Comparison of ENCODE assay signal across 19 cellular contexts in the genomic region with DNA sequence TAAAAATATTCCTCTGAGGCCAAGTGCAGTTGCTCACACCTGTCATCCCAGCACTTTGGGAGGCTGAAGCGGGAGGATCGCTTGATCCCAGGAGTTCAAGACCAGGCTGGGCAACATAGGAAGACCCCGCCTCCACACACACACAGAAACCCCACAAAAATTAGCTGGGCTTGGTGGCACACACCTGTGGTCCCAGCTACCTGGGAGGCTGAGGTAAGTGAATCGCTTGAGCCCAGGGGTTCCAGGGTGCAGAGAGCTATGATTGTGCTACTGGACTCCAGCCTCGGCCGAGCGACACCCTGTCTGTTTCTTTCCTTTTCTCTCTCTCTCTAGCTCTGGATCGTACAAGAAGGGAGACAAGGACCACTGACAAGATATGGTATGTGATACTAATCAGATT. TPM values are rescaled to one million over a fixed set of nuclear protein-coding genes. Genes with fewer than 3 reads are reported as not detected.
DNase-seq lines count a peak whose midpoint lies in the region; ATAC-seq and TF ChIP-seq lines count a peak whose summit lies in the region.
"Had no signal": no experiment of that assay in that cellular context is flagged by ENCODE, and none has a peak within 500 bp of the region (broad histone marks: within the 10 kb centered on the region; RNA-seq: fewer than 3 reads in every experiment).

No MANE protein-coding gene starts in this region.

- H3K79me1 ChIP-seq in mesendoderm (ENCODE audit: low read length), result no peaks in the 10 kb centered on the region

- H3K56ac ChIP-seq in mesendoderm (ENCODE audit: low read length), result peak overlapping the region; percentile 74

- peak overlapping the region; percentile 63 for H3K9ac ChIP-seq in mesendoderm (ENCODE audit: low read length)

- H2BK5ac ChIP-seq in mesendoderm (ENCODE audit: low read length), result no peak overlapping the region

- H2AK5ac ChIP-seq in mesendoderm (ENCODE audit: low read length), result no peak overlapping the region

- peaks cover 37% of the 10 kb centered on the region for H3K4me1 Mint-ChIP-seq in type B pancreatic cell (ENCODE audit: unreplicated experiment)

- H3K4ac ChIP-seq in mesendoderm (ENCODE audit: low read depth, low read length), result no peak overlapping the region

- TF ChIP-seq CTCF in cardiac muscle cell (IDR thresholded peaks at IDR 0.05; ENCODE audit: low read depth, low read length) (no peak), brain microvascular endothelial cell (IDR thresholded peaks at IDR 0.05; ENCODE audit: low read depth, low read length, missing control alignments) (no peak), type B pancreatic cell (conservative IDR thresholded peaks at IDR 0.05) (no peak)

- in situ Hi-C loops in brain microvascular endothelial cell (cut with HindIII; ENCODE audit: low pct_ligation_motif_present, low sequenced_read_pairs), result no loop called here

- H3K27ac ChIP-seq in cardiac muscle cell (peak overlapping the region; percentile 69), right cardiac atrium (ENCODE audit: low read length) (no peak overlapping the region), brain microvascular endothelial cell (no peak overlapping the region), mesendoderm (ENCODE audit: low read depth, low read length) (no peak overlapping the region)
- H3K27ac ChIP-seq: gastrocnemius medialis, ovary had no signal

- no peak overlapping the region for H3K4me3 ChIP-seq in cardiac muscle cell
- H3K4me3 ChIP-seq in right cardiac atrium (ENCODE audit: low read length), result no peak overlapping the region
- H3K4me3 ChIP-seq in brain microvascular endothelial cell (ENCODE audit: low read depth, low read length), result peak overlapping the region; percentile 7
- H3K4me3 ChIP-seq in mesendoderm (ENCODE audit: low read length), result no peak overlapping the region
- H3K4me3 ChIP-seq: gastrocnemius medialis, ovary, uterus had no signal

- H3K9me3 Mint-ChIP-seq in type B pancreatic cell, result no peaks in the 10 kb centered on the region
- H3K9me3 Mint-ChIP-seq: activated B cell treated with CpG ODN at 0.5 μM for 24 hours; central memory CD8-positive, alpha-beta T cell had no signal

- peaks cover 15% of the 10 kb centered on the region for H3K4me1 ChIP-seq in cardiac muscle cell (ENCODE audit: low read depth)
- no peaks in the 10 kb centered on the region for H3K4me1 ChIP-seq in right cardiac atrium (ENCODE audit: control insufficient read depth, insufficient read depth, low read length)
- peaks cover 5% of the 10 kb centered on the region for H3K4me1 ChIP-seq in mesendoderm (ENCODE audit: control insufficient read depth, low read depth, low read length)

- H3K18ac ChIP-seq in mesendoderm (ENCODE audit: low read length), result no peak overlapping the region

- peaks cover 8% of the 10 kb centered on the region for H3K36me3 ChIP-seq in cardiac muscle cell
- H3K36me3 ChIP-seq in brain microvascular endothelial cell (replicated peaks), result peaks cover 12% of the 10 kb centered on the region
- H3K36me3 ChIP-seq in mesendoderm (ENCODE audit: control insufficient read depth, insufficient read depth, low read length), result no peaks in the 10 kb centered on the region
- H3K36me3 ChIP-seq: ovary, uterus had no signal

- peak overlapping the region; percentile 93 for H4K5ac ChIP-seq in mesendoderm (ENCODE audit: low read length)

- DNase-seq in cardiac muscle cell (ENCODE audit: low read depth in 1 of 2, low spot score in 1 of 2), result no peak
- no peak for DNase-seq in right cardiac atrium
- DNase-seq in brain microvascular endothelial cell, result no peak
- DNase-seq in mesendoderm, result no peak
- DNase-seq in type B pancreatic cell (ENCODE audit: extremely low spot score, unreplicated experiment), result no peak
- DNase-seq in middle frontal gyrus (ENCODE audit: extremely low spot score, low spot score), result no peak
- DNase-seq in GM19240 (ENCODE audit: insufficient read length, low spot score), result no peak
- DNase-seq: activated B cell treated with CpG ODN at 0.5 μM for 24 hours; activated naive CD4-positive, alpha-beta T cell; COR-L47; gastrocnemius medialis; GF-D8; NCI-H1048; NCI-H774; ovary; stimulated activated naive CD8-positive, alpha-beta T cell treated with anti-CD3 and anti-CD28 coated beads, Interleukin-15, Interleukin-2, amounts not matched to agents 100 U/mL and 50 U/mL, for 24 hours; uterus had no signal

- no peak overlapping the region for H4K8ac ChIP-seq in mesendoderm (ENCODE audit: low read depth, low read length)

- no peak for ATAC-seq in right cardiac atrium
- ATAC-seq in GM19395 (IDR thresholded peaks at IDR 0.05; ENCODE audit: unreplicated experiment), result no peak
- ATAC-seq: gastrocnemius medialis; stimulated activated naive CD8-positive, alpha-beta T cell treated with anti-CD3 and anti-CD28 coated beads, Interleukin-15, Interleukin-2, amounts not matched to agents 100 U/mL and 50 U/mL, for 24 hours had no signal

- no peak overlapping the region for H2BK15ac ChIP-seq in mesendoderm (replicated peaks; ENCODE audit: low read depth)

- H3K27me3 Mint-ChIP-seq in type B pancreatic cell, result no peaks in the 10 kb centered on the region
- H3K27me3 Mint-ChIP-seq: activated B cell treated with CpG ODN at 0.5 μM for 24 hours; central memory CD8-positive, alpha-beta T cell had no signal

- H3K9me3 ChIP-seq in cardiac muscle cell (ENCODE audit: low read depth) (no peaks in the 10 kb centered on the region), right cardiac atrium (ENCODE audit: control insufficient read depth, low read length) (no peaks in the 10 kb centered on the region)
- H3K9me3 ChIP-seq: gastrocnemius medialis, ovary, uterus had no signal

- 82% methylated on average over 8 of the region's 8 CpGs for WGBS in right cardiac atrium
- no CpG with 5 or more reads among the region's 8 CpGs for WGBS in mesendoderm (ENCODE audit: extremely low coverage, insufficient coverage, low lambda C conversion rate)

- no peak overlapping the region for H3K23ac ChIP-seq in mesendoderm (ENCODE audit: low read length)

- H2BK120ac ChIP-seq in mesendoderm (ENCODE audit: low read depth, low read length), result no peak overlapping the region

- peaks cover 28% of the 10 kb centered on the region for H3K79me2 ChIP-seq in mesendoderm (ENCODE audit: control insufficient read depth, insufficient read depth, low read length)

- no peaks in the 10 kb centered on the region for H3K27me3 ChIP-seq in cardiac muscle cell
- H3K27me3 ChIP-seq in right cardiac atrium (ENCODE audit: control insufficient read depth, insufficient read depth), result no peaks in the 10 kb centered on the region
- H3K27me3 ChIP-seq in brain microvascular endothelial cell (replicated peaks), result no peaks in the 10 kb centered on the region
- H3K27me3 ChIP-seq in mesendoderm (ENCODE audit: insufficient read depth, low read length, poor library complexity), result no peaks in the 10 kb centered on the region
- H3K27me3 ChIP-seq: ovary, uterus had no signal

- peak overlapping the region; percentile 100 for H3K4me3 Mint-ChIP-seq in type B pancreatic cell
- H3K4me3 Mint-ChIP-seq: activated B cell treated with CpG ODN at 0.5 μM for 24 hours; central memory CD8-positive, alpha-beta T cell had no signal

- intact Hi-C loops in right cardiac atrium (cut with DNase I), result no loop called here

- H3K4me2 ChIP-seq in mesendoderm (ENCODE audit: low read length), result peak overlapping the region; percentile 2

- H3K36me3 Mint-ChIP-seq in type B pancreatic cell, result peaks cover 13% of the 10 kb centered on the region

- peak overlapping the region; percentile 99 for H3K27ac Mint-ChIP-seq in type B pancreatic cell
- H3K27ac Mint-ChIP-seq: activated B cell treated with CpG ODN at 0.5 μM for 24 hours had no signal

RNA-seq across cellular contexts. Expression of a gene that starts 1.8 kb away (rescaled TPM):
- total RNA-seq in cardiac muscle cell, result 150 and 174 TPM in 2 replicates
- polyA plus RNA-seq in cardiac muscle cell, result 233 and 241 TPM in 2 replicates
- total RNA-seq in right cardiac atrium, result 100 to 1,000 TPM; 121 to 145 (median 129) TPM
- 57.7 TPM for polyA plus RNA-seq in right cardiac atrium
- polyA plus RNA-seq in mesendoderm (2013, experiment 1 of 2), result 402 TPM
- 401 TPM for polyA plus RNA-seq in mesendoderm (2013, experiment 2 of 2)
- total RNA-seq in type B pancreatic cell (ENCODE audit: low replicate concordance), result 266 and 349 TPM in 2 replicates

RNA-seq across cellular contexts. Expression of a gene that starts 25.6 kb away (rescaled TPM):
- total RNA-seq in cardiac muscle cell (1.2 and 1.8 TPM in 2 replicates), right cardiac atrium (under 1 TPM in 3 of 4 donors, not detected in 1; 0.17 to 0.42 (median 0.32) TPM), type B pancreatic cell (ENCODE audit: low replicate concordance) (2.1 and 5.1 TPM in 2 replicates)
- polyA plus RNA-seq in cardiac muscle cell (0.65 and 1.9 TPM in 2 replicates), right cardiac atrium (0.14 TPM)
- 0.93 TPM for polyA plus RNA-seq in mesendoderm (2013, experiment 1 of 2)
- polyA plus RNA-seq in mesendoderm (2013, experiment 2 of 2), result 0.63 TPM
- total RNA-seq: gastrocnemius medialis had no signal

RNA-seq across cellular contexts. Expression of a gene that starts 25.7 kb away (rescaled TPM):
- total RNA-seq in cardiac muscle cell (6.4 and 12.8 TPM in 2 replicates), right cardiac atrium (1 to 10 TPM; 2.9 to 7.9 (median 6.0) TPM), type B pancreatic cell (ENCODE audit: low replicate concordance) (13.9 and 19.0 TPM in 2 replicates)
- polyA plus RNA-seq in cardiac muscle cell (9.9 and 11.4 TPM in 2 replicates), right cardiac atrium (5.1 TPM)
- polyA plus RNA-seq in mesendoderm (2013, experiment 1 of 2), result 4.9 TPM
- polyA plus RNA-seq in mesendoderm (2013, experiment 2 of 2), result 5.8 TPM
